ENCODE assay signal across 10 cellular contexts in genomic region chr19:3059653-3060052, GRCh38. TPM values are rescaled to one million over a fixed set of nuclear protein-coding genes. Genes with fewer than 3 reads are reported as not detected.
A peak's percentile ranks its signal among the peaks of the same experiment; 100 is the strongest.
DNase-seq lines count a peak whose midpoint lies in the region; ATAC-seq and TF ChIP-seq lines count a peak whose summit lies in the region.
"Had no signal": no experiment of that assay in that cellular context is flagged by ENCODE, and none has a peak within 500 bp of the region (broad histone marks: within the 10 kb centered on the region; RNA-seq: fewer than 3 reads in every experiment).

No MANE protein-coding gene starts in this region.

- peak overlapping the region; percentile 94 for H3K27ac Mint-ChIP-seq in CD8-positive, alpha-beta T cell
- peak overlapping the region; percentile 59 to 92 (median 82) for H3K27ac Mint-ChIP-seq in IgD-negative memory B cell
- H3K27ac Mint-ChIP-seq in central memory CD8-positive, alpha-beta T cell (ENCODE audit: low read depth), result no peak overlapping the region

- peaks cover 75% of the 10 kb centered on the region for H3K4me1 ChIP-seq in CD8-positive, alpha-beta T cell (ENCODE audit: insufficient read depth, low read length)
- peaks cover 14 to 22% of the 10 kb centered on the region in 2 experiments for H3K4me1 ChIP-seq in trophoblast cell (ENCODE audit: control insufficient read depth in 1 of 2, insufficient read depth in 2 of 2, low read length in 2 of 2)

- no peaks in the 10 kb centered on the region for H3K9me3 ChIP-seq in CD8-positive, alpha-beta T cell (ENCODE audit: low read length)
- H3K9me3 ChIP-seq in trophoblast cell (ENCODE audit: insufficient read depth, low read depth, low read length), result peaks cover 4% of the 10 kb centered on the region

- peak overlapping the region; percentile 15 for H2BK120ac ChIP-seq in trophoblast cell (ENCODE audit: insufficient read depth, low read length, poor library complexity)

- CTCF ChIA-PET in CD8-positive, alpha-beta T cell (lab: Charles Lee), result interaction anchor here (1.2 to 2.1 kb wide), 3 partner anchors 8 to 16 kb away, joined by 4 to 14 read pairs (median 7); no protein-coding TSS in a partner anchor

- peaks cover 48% of the 10 kb centered on the region for H3K4me1 Mint-ChIP-seq in CD8-positive, alpha-beta T cell (ENCODE audit: low read depth)
- peaks cover 10 to 30% (median 24%) of the 10 kb centered on the region in 3 donors for H3K4me1 Mint-ChIP-seq in IgD-negative memory B cell
- peaks cover 36% of the 10 kb centered on the region for H3K4me1 Mint-ChIP-seq in central memory CD8-positive, alpha-beta T cell

- peaks cover 5% of the 10 kb centered on the region for H3K79me2 ChIP-seq in trophoblast cell (ENCODE audit: control insufficient read depth, insufficient read depth, low read length, poor library complexity)

- peak overlapping the region; percentile 48 for H3K18ac ChIP-seq in trophoblast cell (ENCODE audit: low read length)

- H2AK5ac ChIP-seq in trophoblast cell (ENCODE audit: low read length), result peak overlapping the region; percentile 23

- H4K91ac ChIP-seq in trophoblast cell (ENCODE audit: low read depth, low read length), result no peak overlapping the region

- no peak for DNase-seq in CD8-positive, alpha-beta T cell
- no peak for DNase-seq in central memory CD8-positive, alpha-beta T cell (ENCODE audit: low spot score in 2 of 2)
- peak in 1 of 2 donors; percentile 48 for DNase-seq in trophoblast cell
- no peak for DNase-seq in ecto neural progenitor cell (ENCODE audit: low spot score)
- no peak for DNase-seq in dermis blood vessel endothelial cell
- DNase-seq: effector CD4-positive, alpha-beta T cell; NCI-H2171 treated with DMSO at 0.1 percent for 48 hours had no signal

- no peak overlapping the region for H2BK12ac ChIP-seq in trophoblast cell (ENCODE audit: low read length)

- WGBS in trophoblast cell (ENCODE audit: extremely low coverage, insufficient coverage, insufficient read length), result no CpG with 5 or more reads among the region's 16 CpGs

- H3K27ac ChIP-seq in CD8-positive, alpha-beta T cell (ENCODE audit: low read depth, low read length), result peak overlapping the region; percentile 16
- H3K27ac ChIP-seq in trophoblast cell (ENCODE audit: low read depth, low read length), result no peak overlapping the region
- H3K27ac ChIP-seq: VCaP had no signal

- H4K12ac ChIP-seq in trophoblast cell (ENCODE audit: low read depth, low read length), result peak overlapping the region; percentile 37

- H4K8ac ChIP-seq in trophoblast cell (ENCODE audit: low read depth, low read length), result no peak overlapping the region

- H3K79me1 ChIP-seq in trophoblast cell (ENCODE audit: low read length), result peaks cover 10% of the 10 kb centered on the region

- H3K9ac ChIP-seq in trophoblast cell (ENCODE audit: low read length), result no peak overlapping the region

- no peak for TF ChIP-seq CTCF in CD8-positive, alpha-beta T cell (IDR thresholded peaks at IDR 0.05)

- ATAC-seq in CD8-positive, alpha-beta T cell, result no peak
- no peak for ATAC-seq in central memory CD8-positive, alpha-beta T cell (replicated peaks; ENCODE audit: extremely low read depth, poor library complexity, severe bottlenecking)
- ATAC-seq in GM18867 (IDR thresholded peaks at IDR 0.05; ENCODE audit: unreplicated experiment), result no peak

- H3K36me3 Mint-ChIP-seq in CD8-positive, alpha-beta T cell, result peaks cover 49% of the 10 kb centered on the region
- H3K36me3 Mint-ChIP-seq in IgD-negative memory B cell, result peaks cover 4% of the 10 kb centered on the region
- peaks cover 48% of the 10 kb centered on the region for H3K36me3 Mint-ChIP-seq in central memory CD8-positive, alpha-beta T cell (ENCODE audit: insufficient read depth)

- intact Hi-C loops in CD8-positive, alpha-beta T cell (cut with DNase I, micrococcal nuclease), result loop anchor here (1.0 to 5.0 kb wide), 7 partner anchors 11 to 119 kb away; partner anchors contain the start of genes S1PR4 (in 1 of the 2), TLE2 (in 1 of the 2) and TLE6 (in 1 of the 2)

- peaks cover 59% of the 10 kb centered on the region for H3K36me3 ChIP-seq in CD8-positive, alpha-beta T cell (ENCODE audit: insufficient read depth, low read length)
- peaks cover 40 to 43% of the 10 kb centered on the region in 2 experiments for H3K36me3 ChIP-seq in trophoblast cell (ENCODE audit: control insufficient read depth in 1 of 2, insufficient read depth in 2 of 2, low read length in 2 of 2)

- H3K4ac ChIP-seq in trophoblast cell (ENCODE audit: low read depth, low read length), result no peak overlapping the region

- no peak overlapping the region for H2AFZ ChIP-seq in trophoblast cell (ENCODE audit: insufficient read depth, low read length, poor library complexity)

- POLR2A ChIA-PET in CD8-positive, alpha-beta T cell (lab: Charles Lee), result interaction anchor here (0.7 to 6.3 kb wide), 6 partner anchors 11 to 125 kb away, joined by 3 to 104 read pairs (median 8); no protein-coding TSS in a partner anchor

- peak overlapping the region; percentile 92 for H3K4me3 Mint-ChIP-seq in CD8-positive, alpha-beta T cell
- H3K4me3 Mint-ChIP-seq in IgD-negative memory B cell, result peak overlapping the region; percentile 39 to 97 (median 89)
- peak overlapping the region; percentile 86 for H3K4me3 Mint-ChIP-seq in central memory CD8-positive, alpha-beta T cell

- no peak overlapping the region for H3K23ac ChIP-seq in trophoblast cell (ENCODE audit: low read length)

- H3K4me3 ChIP-seq in CD8-positive, alpha-beta T cell (ENCODE audit: low read depth, low read length), result peak overlapping the region; percentile 29
- peak overlapping the region; percentile 11 for H3K4me3 ChIP-seq in trophoblast cell (ENCODE audit: low read depth, low read length)

- H3K27me3 Mint-ChIP-seq in CD8-positive, alpha-beta T cell (ENCODE audit: low read depth), result no peaks in the 10 kb centered on the region
- H3K27me3 Mint-ChIP-seq in IgD-negative memory B cell, result no peaks in the 10 kb centered on the region
- no peaks in the 10 kb centered on the region for H3K27me3 Mint-ChIP-seq in central memory CD8-positive, alpha-beta T cell

- H2BK5ac ChIP-seq in trophoblast cell (ENCODE audit: low read depth, low read length, poor library complexity), result peak overlapping the region; percentile 34

- no peak overlapping the region for H3K14ac ChIP-seq in trophoblast cell (ENCODE audit: low read length)

- no peak overlapping the region for H3K4me2 ChIP-seq in trophoblast cell (ENCODE audit: low read length)

- H3K9me3 Mint-ChIP-seq in CD8-positive, alpha-beta T cell, result no peaks in the 10 kb centered on the region
- H3K9me3 Mint-ChIP-seq in IgD-negative memory B cell, result peaks cover 0 to 2% (median 0%) of the 10 kb centered on the region in 3 donors
- no peaks in the 10 kb centered on the region for H3K9me3 Mint-ChIP-seq in central memory CD8-positive, alpha-beta T cell

- no peaks in the 10 kb centered on the region for H3K27me3 ChIP-seq in CD8-positive, alpha-beta T cell (ENCODE audit: insufficient read depth, low read length)
- H3K27me3 ChIP-seq in trophoblast cell (ENCODE audit: insufficient read depth, low read length), result no peaks in the 10 kb centered on the region

RNA-seq across cellular contexts. Expression of gene TLE5, which starts 2.6 kb away (rescaled TPM):
- 100 to 1,000 TPM; 637 to 677 TPM for total RNA-seq in CD8-positive, alpha-beta T cell
- 443 TPM for polyA plus RNA-seq in IgD-negative memory B cell
- 183 and 188 TPM in 2 replicates for polyA plus RNA-seq in trophoblast cell (2013)
- total RNA-seq in dermis blood vessel endothelial cell, result 81.7 and 147 TPM in 2 replicates

RNA-seq across cellular contexts. Expression of gene TLE2, which starts 30.6 kb away (rescaled TPM):
- total RNA-seq in CD8-positive, alpha-beta T cell, result 10 to 100 TPM; 12.1 to 15.4 TPM
- 0.56 TPM for polyA plus RNA-seq in IgD-negative memory B cell
- 1.2 and 1.4 TPM in 2 replicates for polyA plus RNA-seq in trophoblast cell (2013)
- 21.8 and 25.7 TPM in 2 replicates for total RNA-seq in dermis blood vessel endothelial cell

RNA-seq across cellular contexts. Expression of gene GNA11, which starts 34.5 kb away (rescaled TPM):
- total RNA-seq in CD8-positive, alpha-beta T cell, result 1 to 10 TPM; 2.3 to 2.6 TPM
- 0.30 TPM for polyA plus RNA-seq in IgD-negative memory B cell
- polyA plus RNA-seq in trophoblast cell (2013), result 41.4 and 43.4 TPM in 2 replicates
- 80.8 and 87.2 TPM in 2 replicates for total RNA-seq in dermis blood vessel endothelial cell

Comparison
In these comparisons a context has a peak if more than half of its experiments do, and no peak if none do; other contexts are left out.
1. RNA of gene GNA11, which starts 34.5 kb away (total RNA-seq): 80.8 to 87.2 TPM in dermis blood vessel endothelial cell; 2.3 to 2.6 TPM in CD8-positive, alpha-beta T cell; every median in the first group is over 10 times any median in the second.
2. Peak in every context shown above with its lines, with median percentiles within 50 percentile points of each other: H3K4me3 Mint-ChIP-seq.